ENCODE assay signal across 2 cellular contexts in genomic region chr7:22709857-22710256, GRCh38.
TF ChIP-seq lines count a peak whose summit lies in the region.

No MANE protein-coding gene starts in this region.

TF ChIP-seq in GM12891, 5 proteins besides CTCF, POLR2A, EP300 and RAD21:
- TF ChIP-seq POLR2AphosphoS5 (IDR thresholded peaks at IDR 0.05; ENCODE audit: low read depth, low read length) (no peak), TAF1 (IDR thresholded peaks at IDR 0.05; ENCODE audit: low read depth, low read length) (no peak), POU2F2 (IDR thresholded peaks at IDR 0.05; ENCODE audit: low read depth, low read length) (no peak), PAX5 (IDR thresholded peaks at IDR 0.05; ENCODE audit: insufficient read depth, low read length, severe bottlenecking) (no peak), SPI1 (IDR thresholded peaks at IDR 0.05; ENCODE audit: low read depth, low read length) (peak; percentile 72)

TF ChIP-seq in H1, 55 proteins besides CTCF, POLR2A, EP300 and RAD21:
- TF ChIP-seq TEAD4 (IDR thresholded peaks at IDR 0.05; ENCODE audit: low read depth, low read length): no peak
- no peak for TF ChIP-seq GABPA (IDR thresholded peaks at IDR 0.05; ENCODE audit: borderline replicate concordance, insufficient read depth, low read length)
- TF ChIP-seq TCF12 (IDR thresholded peaks at IDR 0.05; ENCODE audit: low read depth, low read length): no peak
- no peak for TF ChIP-seq POLR2AphosphoS5 (IDR thresholded peaks at IDR 0.05; ENCODE audit: low read depth, low read length)
- no peak for TF ChIP-seq SIX5 (IDR thresholded peaks at IDR 0.05; ENCODE audit: low read depth, low read length)
- TF ChIP-seq RFX5 (IDR thresholded peaks at IDR 0.05; ENCODE audit: borderline replicate concordance, low read depth, low read length): no peak
- TF ChIP-seq SRF (IDR thresholded peaks at IDR 0.05; ENCODE audit: low read depth, low read length): no peak
- TF ChIP-seq KDM1A (IDR thresholded peaks at IDR 0.05; ENCODE audit: borderline replicate concordance, low read length): no peak
- no peak for TF ChIP-seq HDAC2 (IDR thresholded peaks at IDR 0.05; ENCODE audit: borderline replicate concordance in 1 of 2, low read depth in 2 of 2, low read length in 2 of 2)
- no peak for TF ChIP-seq RXRA (IDR thresholded peaks at IDR 0.05; ENCODE audit: insufficient read depth, low read depth, low read length)
- no peak for TF ChIP-seq NANOG (IDR thresholded peaks at IDR 0.05; ENCODE audit: insufficient read depth, low read depth, low read length, poor library complexity, severe bottlenecking)
- TF ChIP-seq BCL11A (IDR thresholded peaks at IDR 0.05; ENCODE audit: low read depth in 2 of 2, low read length in 2 of 2): no peak
- TF ChIP-seq YY1 (IDR thresholded peaks at IDR 0.05; ENCODE audit: low read depth, low read length): no peak
- no peak for TF ChIP-seq EZH2 (IDR thresholded peaks at IDR 0.05; ENCODE audit: low read depth, low read length, severe bottlenecking)
- TF ChIP-seq JUN (IDR thresholded peaks at IDR 0.05; ENCODE audit: low read depth, low read length): no peak
- no peak for TF ChIP-seq GTF2F1 (IDR thresholded peaks at IDR 0.05; ENCODE audit: borderline replicate concordance, low read depth, low read length)
- TF ChIP-seq TAF7 (optimal IDR thresholded peaks at IDR 0.05; ENCODE audit: borderline replicate concordance, low read depth, low read length): no peak
- TF ChIP-seq SP4 (IDR thresholded peaks at IDR 0.05; ENCODE audit: low read length): no peak
- TF ChIP-seq HDAC6 (IDR thresholded peaks at IDR 0.05; ENCODE audit: low read depth, low read length): no peak
- TF ChIP-seq BACH1 (IDR thresholded peaks at IDR 0.05; ENCODE audit: low read length): no peak
